Comparison of ENCODE assay signal across 8 cellular contexts in genomic region chr6:149565539-149566371, GRCh38. TPM values are rescaled to one million over a fixed set of nuclear protein-coding genes. Genes with fewer than 3 reads are reported as not detected.
DNase-seq lines count a peak whose midpoint lies in the region; ATAC-seq and TF ChIP-seq lines count a peak whose summit lies in the region.

No MANE protein-coding gene starts in this region.

- TF ChIP-seq EP300 in suprapubic skin (IDR thresholded peaks at IDR 0.05): no peak

- H3K36me3 ChIP-seq in GM06990 (ENCODE audit: control insufficient read depth, insufficient read depth, low read length) (no peaks in the 10 kb centered on the region), SK-N-MC (ENCODE audit: insufficient read depth, low read length) (no peaks in the 10 kb centered on the region), suprapubic skin (no peaks in the 10 kb centered on the region)

- H3K9me3 Mint-ChIP-seq in activated naive CD4-positive, alpha-beta T cell treated with anti-CD3 and anti-CD28 coated beads, Interleukin-2, amount 50 U/mL, for 24 hours: no peaks in the 10 kb centered on the region

- no peaks in the 10 kb centered on the region for H3K27me3 ChIP-seq in GM06990 (replicated peaks; ENCODE audit: control insufficient read depth, insufficient read depth, low read length)
- H3K27me3 ChIP-seq in suprapubic skin: no peaks in the 10 kb centered on the region

- peaks cover 30% of the 10 kb centered on the region for H3K4me1 Mint-ChIP-seq in activated naive CD4-positive, alpha-beta T cell treated with anti-CD3 and anti-CD28 coated beads, Interleukin-2, amount 50 U/mL, for 24 hours

- no peak for TF ChIP-seq POLR2A in suprapubic skin (IDR thresholded peaks at IDR 0.05)

- H3K27ac Mint-ChIP-seq in activated naive CD4-positive, alpha-beta T cell treated with anti-CD3 and anti-CD28 coated beads, Interleukin-2, amount 50 U/mL, for 24 hours: peak overlapping the region; percentile 96

- TF ChIP-seq CTCF in GM06990 (IDR thresholded peaks at IDR 0.05; ENCODE audit: insufficient read depth, low read length, poor library complexity, severe bottlenecking) (peak; percentile 87), suprapubic skin (IDR thresholded peaks at IDR 0.05) (peak; percentile 28 to 51)

- H3K27ac ChIP-seq in SK-N-MC (no peak overlapping the region), suprapubic skin (peak overlapping the region; percentile 93)

- no peaks in the 10 kb centered on the region for H3K27me3 Mint-ChIP-seq in activated naive CD4-positive, alpha-beta T cell treated with anti-CD3 and anti-CD28 coated beads, Interleukin-2, amount 50 U/mL, for 24 hours

- peak overlapping the region; percentile 90 for H3K4me3 Mint-ChIP-seq in activated naive CD4-positive, alpha-beta T cell treated with anti-CD3 and anti-CD28 coated beads, Interleukin-2, amount 50 U/mL, for 24 hours

- WGBS in suprapubic skin: under 1% methylated on average over 38 of the region's 55 CpGs

- H3K4me3 ChIP-seq in GM06990 (replicated peaks; ENCODE audit: low read depth, low read length) (peak overlapping the region; percentile 98), SK-N-MC (peak overlapping the region; percentile 88), suprapubic skin (peak overlapping the region; percentile 86)

- DNase-seq in GM06990 (ENCODE audit: extremely low read depth, insufficient read length) (peak; percentile 99), NAMALWA (ENCODE audit: low spot score) (peak; percentile 97), SK-N-MC (ENCODE audit: low read depth, low spot score) (peak; percentile 62), glomerular endothelial cell (ENCODE audit: extremely low read depth, low read depth, low spot score) (peak; percentile 52), occipital lobe (lab: John Stamatoyannopoulos, UW) (peak; percentile 95), suprapubic skin (ENCODE audit: low spot score in 2 of 2) (peak; percentile 94 to 96)

- H3K36me3 Mint-ChIP-seq in activated naive CD4-positive, alpha-beta T cell treated with anti-CD3 and anti-CD28 coated beads, Interleukin-2, amount 50 U/mL, for 24 hours: no peaks in the 10 kb centered on the region

- peak overlapping the region; percentile 91 for H3K9ac ChIP-seq in SK-N-MC (ENCODE audit: insufficient read length)

- ATAC-seq in HG02588 (IDR thresholded peaks at IDR 0.05; ENCODE audit: unreplicated experiment): peak; percentile 75

- H3K9me3 ChIP-seq in SK-N-MC (ENCODE audit: low read depth, low read length) (no peaks in the 10 kb centered on the region), suprapubic skin (no peaks in the 10 kb centered on the region)

- H3K4me1 ChIP-seq in suprapubic skin: peaks cover 20% of the 10 kb centered on the region

RNA-seq across cellular contexts. Expression of gene GINM1, which starts 0.4 kb away (rescaled TPM):
- total RNA-seq in glomerular endothelial cell: 47.3 and 49.5 TPM in 2 replicates
- 28.4 TPM for total RNA-seq in occipital lobe
- total RNA-seq in suprapubic skin: 10 to 100 TPM; 24.9 to 43.8 (median 34.4) TPM

RNA-seq across cellular contexts. Expression of gene PPIL4, which starts 19.9 kb away (rescaled TPM):
- 21.6 and 27.6 TPM in 2 replicates for total RNA-seq in glomerular endothelial cell
- total RNA-seq in occipital lobe: 38.1 TPM
- total RNA-seq in suprapubic skin: 10 to 100 TPM; 15.6 to 39.9 (median 19.0) TPM
